Comparison of ENCODE assay signal across 17 cellular contexts in the genomic region with DNA sequence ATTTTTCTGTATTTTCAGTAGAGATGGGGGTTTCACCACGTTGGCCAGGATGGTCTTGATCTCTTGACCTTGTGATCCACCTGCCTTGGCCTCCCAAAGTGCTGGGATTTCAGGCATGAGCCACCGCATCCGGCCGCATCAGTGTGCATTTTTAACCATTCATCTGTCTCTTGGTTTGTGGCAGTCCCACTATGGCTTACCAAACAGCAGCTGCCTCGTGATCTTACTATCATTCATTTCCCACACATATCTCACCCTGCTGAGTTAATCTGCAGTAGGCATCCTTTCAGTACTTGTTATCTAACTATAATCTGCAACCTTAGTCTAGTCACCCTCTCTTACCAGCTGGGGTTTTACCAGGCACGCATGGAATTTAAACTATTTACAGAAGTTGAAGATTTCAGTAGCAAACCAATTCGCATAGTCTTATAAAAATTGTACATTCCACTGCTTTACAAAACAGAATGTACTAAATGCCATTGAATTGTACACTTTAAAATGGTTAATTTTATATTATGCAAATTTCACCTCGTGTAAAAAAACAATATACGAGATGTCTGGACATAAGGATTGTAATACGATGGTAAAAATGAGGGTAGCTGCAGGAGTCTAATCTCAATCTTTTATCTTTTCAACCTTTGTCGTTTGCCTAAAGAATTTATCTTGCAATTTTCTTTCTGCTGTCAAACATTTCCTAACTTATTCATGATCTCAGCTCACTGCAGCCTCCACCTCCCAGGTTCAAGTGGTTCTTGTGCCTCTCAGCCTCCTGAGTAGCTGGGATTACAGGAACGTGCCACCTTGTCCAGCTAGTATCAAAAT. TPM values are rescaled to one million over a fixed set of nuclear protein-coding genes. Genes with fewer than 3 reads are reported as not detected.
A peak's percentile ranks its signal among the peaks of the same experiment; 100 is the strongest.
DNase-seq lines count a peak whose midpoint lies in the region; ATAC-seq, FAIRE-seq and TF ChIP-seq lines count a peak whose summit lies in the region.
"Had no signal": no experiment of that assay in that cellular context is flagged by ENCODE, and none has a peak within 500 bp of the region (broad histone marks: within the 10 kb centered on the region; RNA-seq: fewer than 3 reads in every experiment).

No MANE protein-coding gene starts in this region.

- POLR2A ChIA-PET in RWPE1 (lab: Yijun Ruan, JAX; ENCODE audit: low non-redundant PET), result no interaction called here

- ATAC-seq in GM18867 (IDR thresholded peaks at IDR 0.05; ENCODE audit: unreplicated experiment), result no peak
- ATAC-seq: GM12878 had no signal

- peaks cover 4% of the 10 kb centered on the region for H3K4me1 Mint-ChIP-seq in type B pancreatic cell (ENCODE audit: unreplicated experiment)

- peaks cover 3% of the 10 kb centered on the region for H3K9me3 Mint-ChIP-seq in type B pancreatic cell
- H3K9me3 Mint-ChIP-seq: activated CD4-positive, alpha-beta memory T cell treated with anti-CD3 and anti-CD28 coated beads, Interleukin-2, amount 10 ng/mL, durations not matched to agents 7 days and 5 days had no signal

- TF ChIP-seq POLR2A in H54 (IDR thresholded peaks at IDR 0.05; ENCODE audit: low read depth, low read length), result no peak

- H3K4me3 Mint-ChIP-seq in type B pancreatic cell, result no peak overlapping the region
- H3K4me3 Mint-ChIP-seq: activated CD4-positive, alpha-beta memory T cell treated with anti-CD3 and anti-CD28 coated beads, Interleukin-2, amount 10 ng/mL, durations not matched to agents 7 days and 5 days had no signal

- H3K36me3 Mint-ChIP-seq in type B pancreatic cell, result no peaks in the 10 kb centered on the region

- peak; percentile 96 for FAIRE-seq in H54 (lab: Jason Lieb, UNC)
- FAIRE-seq: GM12878 had no signal

- no peak overlapping the region for H3K27ac Mint-ChIP-seq in type B pancreatic cell
- H3K27ac Mint-ChIP-seq: activated CD4-positive, alpha-beta memory T cell treated with anti-CD3 and anti-CD28 coated beads, Interleukin-2, amount 10 ng/mL, durations not matched to agents 7 days and 5 days had no signal

- H3K4me3 ChIP-seq in foreskin fibroblast (ENCODE audit: low read depth in 1 of 2, low read length in 2 of 2), result no peak overlapping the region
- H3K4me3 ChIP-seq: cardiac muscle cell, GM12878 had no signal

- H3K27me3 Mint-ChIP-seq in type B pancreatic cell, result peaks cover 3% of the 10 kb centered on the region

- no peak overlapping the region for H3K27ac ChIP-seq in RWPE1
- H3K27ac ChIP-seq: cardiac muscle cell had no signal

- CTCF ChIA-PET in RWPE1 (lab: Yijun Ruan, JAX), result interaction anchor here (0.6 kb wide), 2 partner anchors 25 to 76 kb away, joined by 5 to 8 read pairs; no protein-coding TSS in a partner anchor

- no peak for TF ChIP-seq CTCF in RWPE1 (conservative IDR thresholded peaks at IDR 0.05; ENCODE audit: low read depth)
- no peak for TF ChIP-seq CTCF in foreskin fibroblast (IDR thresholded peaks at IDR 0.05; ENCODE audit: low read depth, low read length)
- no peak for TF ChIP-seq CTCF in type B pancreatic cell (conservative IDR thresholded peaks at IDR 0.05)

- DNase-seq in 8988T, result peak; percentile 21
- DNase-seq in H54 (ENCODE audit: insufficient read length, low spot score), result peak; percentile 63
- DNase-seq in RWPE1 (ENCODE audit: low spot score), result peak; percentile 20
- peak; percentile 12 to 34 for DNase-seq in foreskin fibroblast
- no peak for DNase-seq in kidney glomerular epithelial cell (lab: John Stamatoyannopoulos, UW)
- no peak for DNase-seq in type B pancreatic cell (ENCODE audit: extremely low spot score, unreplicated experiment)
- no peak for DNase-seq in NK-92 treated with Interleukin-12 subunit alpha and Interleukin-12 subunit beta, amount 100 ng/mL, for 24 hours (lab: John Stamatoyannopoulos, UW)
- DNase-seq: activated CD4-positive, alpha-beta memory T cell treated with anti-CD3 and anti-CD28 coated beads, Interleukin-2, amount 10 ng/mL, durations not matched to agents 7 days and 5 days; activated gamma-delta T cell treated with Interleukin-2 at 50 U/mL for 16 hours; DMS53; hypothalamus; NCI-H1105; NCI-H510A; nucleus accumbens had no signal

RNA-seq across cellular contexts. Expression of a gene that starts 4.6 kb away (rescaled TPM):
- 9.0 and 9.7 TPM in 2 replicates for total RNA-seq in type B pancreatic cell (ENCODE audit: low replicate concordance)

RNA-seq across cellular contexts. Expression of a gene that starts 35.0 kb away (rescaled TPM):
- total RNA-seq in type B pancreatic cell (ENCODE audit: low replicate concordance), result 17.2 and 21.1 TPM in 2 replicates

Comparison
In these comparisons a context has a peak if more than half of its experiments do, and no peak if none do; other contexts are left out.
1. DNase-seq: peak in 8988T (single experiment), H54 (single experiment), RWPE1 (single experiment) and foreskin fibroblast (2 of 2); none in kidney glomerular epithelial cell (single experiment), type B pancreatic cell (single experiment) and NK-92 treated with Interleukin-12 subunit alpha and Interleukin-12 subunit beta, amount 100 ng/mL, for 24 hours (single experiment).